Comparison of ENCODE assay signal across 29 cellular contexts in the genomic region with DNA sequence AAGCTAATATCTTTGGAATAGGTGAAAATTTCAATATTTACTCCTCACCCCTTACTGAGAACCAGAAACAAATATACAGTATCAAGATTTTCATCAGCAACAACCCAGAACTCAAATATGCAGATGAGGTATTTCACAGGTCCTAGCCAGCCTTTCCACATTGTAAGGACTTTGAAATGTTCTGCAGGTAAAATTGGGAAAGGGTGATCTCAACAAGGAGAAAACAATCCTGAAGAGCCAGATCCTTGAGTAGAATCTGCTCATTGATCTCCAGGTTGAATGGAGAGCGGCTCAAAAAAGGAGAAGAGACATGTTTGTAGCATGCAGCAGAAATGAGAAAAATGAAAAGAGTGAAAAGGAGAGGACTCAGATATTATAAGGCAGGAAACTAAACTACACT.
"Had no signal": no experiment of that assay in that cellular context is flagged by ENCODE, and none has a peak within 500 bp of the region (broad histone marks: within the 10 kb centered on the region; RNA-seq: fewer than 3 reads in every experiment).

No MANE protein-coding gene starts in this region.

- H3K9me3 ChIP-seq: neutrophil, pancreas, psoas muscle, right lobe of liver, sigmoid colon, stomach, thoracic aorta, thyroid gland, upper lobe of right lung, uterus had no signal

- H3K27me3 ChIP-seq: neutrophil, pancreas, right lobe of liver, sigmoid colon, stomach, thyroid gland, tibial nerve, upper lobe of right lung, uterus had no signal

- DNase-seq: naive thymus-derived CD4-positive, alpha-beta T cell; nephron progenitor cell; nucleus accumbens; pancreas; posterior cingulate gyrus; psoas muscle; right cardiac atrium; right lobe of liver; sigmoid colon; small intestine; stimulated activated CD4-positive, alpha-beta T cell treated with anti-CD3 and anti-CD28 coated beads, Interleukin-15, amount 100 ng/mL, for 24 hours; stimulated activated CD4-positive, alpha-beta T cell treated with anti-CD3 and anti-CD28 coated beads, Interleukin-2, amount 100 ng/mL, for 24 hours; stimulated activated CD4-positive, alpha-beta T cell treated with anti-CD3 and anti-CD28 coated beads, Interleukin-2, amount 100 ng/mL, for 48 hours; stimulated activated CD4-positive, alpha-beta T cell treated with anti-CD3 and anti-CD28 coated beads, Interleukin-4, amount 100 ng/mL, for 24 hours; stimulated activated naive B cell treated with anti-CD40 and anti-IgM and Interleukin-4, amounts not matched to agents 10 μg/mL and 1 μg/mL and 100 μg/mL, for 72 hours; stimulated activated naive CD4-positive, alpha-beta T cell treated with Interleukin-2 at 50 U/mL for 16 hours; stomach; thyroid gland; upper lobe of right lung; uterus had no signal

- H3K27me3 Mint-ChIP-seq: naive thymus-derived CD4-positive, alpha-beta T cell; natural killer cell treated with Interleukin-12 subunit alpha and Interleukin-12 subunit beta and Interleukin-15 and Interleukin-18, amount 100 ng/mL, for 72 hours; progenitor cell of endocrine pancreas; stimulated activated naive B cell treated with anti-CD40 and anti-IgM and Interleukin-4, amounts not matched to agents 10 μg/mL and 1 μg/mL and 100 μg/mL, for 72 hours; stimulated activated naive CD8-positive, alpha-beta T cell treated with anti-CD3 and anti-CD28 coated beads, Interleukin-15, Interleukin-2, amounts not matched to agents 100 ng/mL and 50 ng/mL, for 24 hours; type B pancreatic cell had no signal

- H3K4me3 ChIP-seq: pancreas, psoas muscle, right lobe of liver, sigmoid colon, stomach, thoracic aorta, thyroid gland, tibial nerve, upper lobe of right lung, uterus had no signal

- H3K4me3 Mint-ChIP-seq: naive thymus-derived CD4-positive, alpha-beta T cell; natural killer cell treated with Interleukin-12 subunit alpha and Interleukin-12 subunit beta and Interleukin-15 and Interleukin-18, amount 100 ng/mL, for 72 hours; nephron progenitor cell; neural crest cell; stimulated activated effector memory CD8-positive, alpha-beta T cell treated with anti-CD3 and anti-CD28 coated beads, Interleukin-12 subunit alpha, Interleukin-12 subunit beta, amount 100 ng/mL, for 72 hours; stimulated activated naive B cell treated with anti-CD40 and anti-IgM and Interleukin-4, amounts not matched to agents 10 μg/mL and 1 μg/mL and 100 μg/mL, for 72 hours; stimulated activated naive CD8-positive, alpha-beta T cell treated with anti-CD3 and anti-CD28 coated beads, Interleukin-15, Interleukin-2, amounts not matched to agents 100 ng/mL and 50 ng/mL, for 24 hours; type B pancreatic cell had no signal

- ATAC-seq: naive thymus-derived CD4-positive, alpha-beta T cell; natural killer cell treated with Interleukin-12 subunit alpha and Interleukin-12 subunit beta and Interleukin-15 and Interleukin-18, amount 100 ng/mL, for 72 hours; pancreas; psoas muscle; right cardiac atrium; right lobe of liver; stimulated activated effector memory CD8-positive, alpha-beta T cell treated with anti-CD3 and anti-CD28 coated beads, Interleukin-12 subunit alpha, Interleukin-12 subunit beta, amount 100 ng/mL, for 72 hours; stimulated activated naive B cell treated with anti-CD40 and anti-IgM and Interleukin-4, amounts not matched to agents 10 μg/mL and 1 μg/mL and 100 μg/mL, for 72 hours; upper lobe of right lung had no signal

- H3K4me1 Mint-ChIP-seq: naive thymus-derived CD4-positive, alpha-beta T cell; nephron progenitor cell; neural crest cell; stimulated activated effector memory CD8-positive, alpha-beta T cell treated with anti-CD3 and anti-CD28 coated beads, Interleukin-12 subunit alpha, Interleukin-12 subunit beta, amount 100 ng/mL, for 72 hours; stimulated activated naive B cell treated with anti-CD40 and anti-IgM and Interleukin-4, amounts not matched to agents 10 μg/mL and 1 μg/mL and 100 μg/mL, for 72 hours had no signal

- H3K9me3 Mint-ChIP-seq: type B pancreatic cell had no signal

- FAIRE-seq: pancreas, small intestine had no signal

- H3K36me3 Mint-ChIP-seq: naive thymus-derived CD4-positive, alpha-beta T cell; stimulated activated effector memory CD8-positive, alpha-beta T cell treated with anti-CD3 and anti-CD28 coated beads, Interleukin-12 subunit alpha, Interleukin-12 subunit beta, amount 100 ng/mL, for 72 hours; stimulated activated naive B cell treated with anti-CD40 and anti-IgM and Interleukin-4, amounts not matched to agents 10 μg/mL and 1 μg/mL and 100 μg/mL, for 72 hours; type B pancreatic cell had no signal

- H3K36me3 ChIP-seq: neutrophil, pancreas, right lobe of liver, sigmoid colon, stomach, thoracic aorta, thyroid gland, tibial nerve, upper lobe of right lung, uterus had no signal

- H3K4me1 ChIP-seq: pancreas, psoas muscle, right lobe of liver, sigmoid colon, stomach, upper lobe of right lung, uterus had no signal

- H3K27ac Mint-ChIP-seq: naive thymus-derived CD4-positive, alpha-beta T cell; natural killer cell treated with Interleukin-12 subunit alpha and Interleukin-12 subunit beta and Interleukin-15 and Interleukin-18, amount 100 ng/mL, for 72 hours; progenitor cell of endocrine pancreas; stimulated activated effector memory CD8-positive, alpha-beta T cell treated with anti-CD3 and anti-CD28 coated beads, Interleukin-12 subunit alpha, Interleukin-12 subunit beta, amount 100 ng/mL, for 72 hours; stimulated activated naive B cell treated with anti-CD40 and anti-IgM and Interleukin-4, amounts not matched to agents 10 μg/mL and 1 μg/mL and 100 μg/mL, for 72 hours; stimulated activated naive CD8-positive, alpha-beta T cell treated with anti-CD3 and anti-CD28 coated beads, Interleukin-15, Interleukin-2, amounts not matched to agents 100 ng/mL and 50 ng/mL, for 24 hours; type B pancreatic cell had no signal

- H3K27ac ChIP-seq: neutrophil, pancreas, psoas muscle, right lobe of liver, sigmoid colon, stomach, thoracic aorta, thyroid gland, tibial nerve, upper lobe of right lung, uterus had no signal
